Comparison of ENCODE assay signal across 8 cellular contexts in genomic region chr2:169131587-169132512, GRCh38.
DNase-seq lines count a peak whose midpoint lies in the region; ATAC-seq, FAIRE-seq and TF ChIP-seq lines count a peak whose summit lies in the region.

No MANE protein-coding gene starts in this region.

- dilution Hi-C loops in keratinocyte (cut with MboI; ENCODE audit: extremely low pct_ligation_motif_present, low sequenced_read_pairs), result no loop called here

- DNase-seq in ACHN (peak; percentile 65), GM12865 (ENCODE audit: low read depth) (peak; percentile 60), NCI-H2227 (lab: John Stamatoyannopoulos, UW; ENCODE audit: unreplicated experiment) (peak; percentile 73), K562 (ENCODE audit: extremely low read depth in 1 of 4, low spot score in 3 of 4) (peak; percentile 58 to 76 (median 70)), keratinocyte (ENCODE audit: low read depth, low spot score) (peak; percentile 70), thyroid gland (no peak), NCI-H1436 (lab: John Stamatoyannopoulos, UW) (no peak)

- 28% methylated on average over 9 of the region's 9 CpGs for WGBS in K562 (ENCODE audit: insufficient coverage, low coverage, missing lambda C conversion rate)
- 43 to 44% methylated on average over 9 of the region's 9 CpGs for WGBS in thyroid gland, 2 donors

- H3K79me2 ChIP-seq in K562 (ENCODE audit: control insufficient read depth, insufficient read depth, low read length), result no peaks in the 10 kb centered on the region
- no peaks in the 10 kb centered on the region for H3K79me2 ChIP-seq in keratinocyte (ENCODE audit: control insufficient read depth, insufficient read depth, low read length)

- H3K27ac ChIP-seq in K562 (ENCODE audit: extremely low read depth, low read depth, low read length) (no peak overlapping the region), keratinocyte (ENCODE audit: control insufficient read depth, insufficient read depth, low read length) (no peak overlapping the region), thyroid gland (no peak overlapping the region)

- POLR2A ChIA-PET in K562 (lab: Yijun Ruan, JAX), result interaction anchor here (0.6 to 1.4 kb wide), 3 partner anchors 22 to 523 kb away, joined by 3 to 5 read pairs (median 4); no protein-coding TSS in a partner anchor

- H4K20me1 ChIP-seq in K562 (replicated peaks; ENCODE audit: control insufficient read depth, insufficient read depth, low read length) (no peaks in the 10 kb centered on the region), keratinocyte (ENCODE audit: control insufficient read depth, extremely low read depth, insufficient read depth, low read length) (no peaks in the 10 kb centered on the region)

- BruUV-seq in K562 (replicated peaks; lab: Mats Ljungman, UMichigan), result no TSS peak

- H3K9me1 ChIP-seq in K562 (ENCODE audit: control insufficient read depth, insufficient read depth, low read length) (no peaks in the 10 kb centered on the region), keratinocyte (ENCODE audit: control insufficient read depth, extremely low read depth, insufficient read depth, low read length) (no peaks in the 10 kb centered on the region)

- H3K9me3 ChIP-seq in K562 (replicated peaks; ENCODE audit: control insufficient read depth, insufficient read depth, low read depth, low read length), result no peaks in the 10 kb centered on the region
- no peaks in the 10 kb centered on the region for H3K9me3 ChIP-seq in keratinocyte (ENCODE audit: control insufficient read depth, low read depth, low read length)
- no peaks in the 10 kb centered on the region for H3K9me3 ChIP-seq in thyroid gland

- intact Hi-C loops in K562 (cut with micrococcal nuclease) (loop anchor here (2.0 to 10.0 kb wide), 4 partner anchors 90 to 787 kb away; no protein-coding TSS in a partner anchor), thyroid gland (cut with DNase I) (loop anchor here (2.0 kb wide), 1 partner anchor 21 kb away; no protein-coding TSS in a partner anchor)

- peak; percentile 59 to 66 for TF ChIP-seq RAD21 in K562 (CRISPR knock-in tag; conservative IDR thresholded peaks at IDR 0.05 in 1 of 2, IDR thresholded peaks at IDR 0.05 in 1 of 2)

- no peak overlapping the region for H3K4me3 ChIP-seq in GM12865 (ENCODE audit: low read depth, low read length)
- H3K4me3 ChIP-seq in K562, result no peak overlapping the region
- H3K4me3 ChIP-seq in keratinocyte (ENCODE audit: control insufficient read depth in 2 of 3, extremely low read depth in 1 of 3, insufficient read depth in 2 of 3, low read depth in 1 of 3, low read length in 3 of 3), result no peak overlapping the region
- H3K4me3 ChIP-seq in thyroid gland (replicated peaks in 1 of 3), result no peak overlapping the region

- TF ChIP-seq EP300 in K562 (IDR thresholded peaks at IDR 0.05; ENCODE audit: low read length), result no peak

- in situ Hi-C loops in ACHN (cut with HindIII; ENCODE audit: low pct_ligation_motif_present, low pct_unique_long_range_greater_than_20kb, low sequenced_read_pairs) (no loop called here), K562 (cut with MboI) (no loop called here)

- H3K4me1 ChIP-seq in K562 (replicated peaks in 1 of 2; ENCODE audit: control insufficient read depth in 2 of 2, insufficient read depth in 2 of 2, low read length in 2 of 2), result peaks cover 13 to 41% of the 10 kb centered on the region in 2 experiments
- H3K4me1 ChIP-seq in keratinocyte (ENCODE audit: control insufficient read depth, extremely low read depth, insufficient read depth, low read length), result no peaks in the 10 kb centered on the region
- H3K4me1 ChIP-seq in thyroid gland, result no peaks in the 10 kb centered on the region

- H3K36me3 ChIP-seq in K562 (ENCODE audit: control insufficient read depth, insufficient read depth, low read length), result no peaks in the 10 kb centered on the region
- H3K36me3 ChIP-seq in keratinocyte (ENCODE audit: control insufficient read depth in 2 of 2, extremely low read depth in 1 of 2, insufficient read depth in 2 of 2, low read length in 2 of 2), result no peaks in the 10 kb centered on the region
- peaks cover 0 to 6% of the 10 kb centered on the region in 2 donors for H3K36me3 ChIP-seq in thyroid gland

- peak; percentile 26 for FAIRE-seq in K562 (lab: Jason Lieb, UNC)
- peak; percentile 55 for FAIRE-seq in keratinocyte (lab: Jason Lieb, UNC)

- TF ChIP-seq POLR2A in K562 (conservative IDR thresholded peaks at IDR 0.05), result no peak
- TF ChIP-seq POLR2A in thyroid gland (IDR thresholded peaks at IDR 0.05), result no peak

- no peaks in the 10 kb centered on the region for H3K27me3 ChIP-seq in K562 (ENCODE audit: control insufficient read depth in 2 of 2, insufficient read depth in 2 of 2, low read length in 2 of 2)
- H3K27me3 ChIP-seq in keratinocyte (ENCODE audit: control insufficient read depth, extremely low read depth, insufficient read depth, low read length), result no peaks in the 10 kb centered on the region
- no peaks in the 10 kb centered on the region for H3K27me3 ChIP-seq in thyroid gland

- CTCF ChIA-PET in K562 (lab: Yijun Ruan, JAX; ENCODE audit: low intra/inter-chr PET ratio), result interaction anchor here (0.6 to 1.2 kb wide), 6 partner anchors 10 to 261 kb away, joined by 3 to 4 read pairs (median 4); no protein-coding TSS in a partner anchor

- H2AFZ ChIP-seq in K562 (ENCODE audit: low read depth, low read length) (0 out of 2 replicates have a peak overlapping the region, but pooled peaks have one; percentile 16), keratinocyte (ENCODE audit: control insufficient read depth, low read length) (no peak overlapping the region)

- TF ChIP-seq CTCF in GM12865 (IDR thresholded peaks at IDR 0.05; ENCODE audit: insufficient read depth, low read depth, low read length, missing control alignments), result peak; percentile 67
- peak; percentile 51 to 83 (median 76); a peak in 5 of 6 replicates for TF ChIP-seq CTCF in K562 (IDR thresholded peaks at IDR 0.05 in 2 of 3, conservative IDR thresholded peaks at IDR 0.05 in 1 of 3; ENCODE audit: insufficient read depth in 2 of 3, low read depth in 1 of 3, low read length in 3 of 3)
- peak in 2 of 3 experiments; percentile 51 to 75 for TF ChIP-seq CTCF in keratinocyte (optimal IDR thresholded peaks at IDR 0.05 in 1 of 3, IDR thresholded peaks at IDR 0.05 in 1 of 3, conservative IDR thresholded peaks at IDR 0.05 in 1 of 3; ENCODE audit: extremely low read depth in 1 of 3, insufficient read depth in 2 of 3, low read length in 3 of 3)
- TF ChIP-seq CTCF in thyroid gland (IDR thresholded peaks at IDR 0.05), result peak; percentile 52 to 84 (median 74)

- ATAC-seq in HG02678 (IDR thresholded peaks at IDR 0.05; ENCODE audit: unreplicated experiment), result peak; percentile 87
- peak; percentile 14; the same call in 2 of the 3 replicates for ATAC-seq in K562

- no peak overlapping the region for H3K9ac ChIP-seq in K562 (ENCODE audit: insufficient read depth in 1 of 2, low read depth in 2 of 2, low read length in 2 of 2)
- no peak overlapping the region for H3K9ac ChIP-seq in keratinocyte (ENCODE audit: control insufficient read depth, extremely low read depth, insufficient read depth, low read length)

- H3K4me2 ChIP-seq in K562 (ENCODE audit: insufficient read depth, low read length) (no peak overlapping the region), keratinocyte (ENCODE audit: control insufficient read depth, extremely low read depth, insufficient read depth, low read depth, low read length) (no peak overlapping the region)

TF ChIP-seq in K562, 482 proteins besides CTCF, POLR2A, EP300 and RAD21 (continues in another document):
- TF ChIP-seq RBM17 (IDR thresholded peaks at IDR 0.05; ENCODE audit: borderline replicate concordance, low read depth, low read length) (no peak), SMC3 (conservative IDR thresholded peaks at IDR 0.05; ENCODE audit: insufficient read depth, low read depth, low read length) (0 out of 2 replicates have a peak, but pooled peaks have one; percentile 29), PBX2 (CRISPR knock-in tag; IDR thresholded peaks at IDR 0.05; ENCODE audit: low read depth) (no peak), PBX2 (tag; conservative IDR thresholded peaks at IDR 0.05; ENCODE audit: low read depth) (0 out of 2 replicates have a peak, but pooled peaks have one; percentile 49), CBFB (CRISPR knock-in tag; IDR thresholded peaks at IDR 0.05) (no peak)

Comparison
In these comparisons a context has a peak if more than half of its experiments do, and no peak if none do; other contexts are left out.
1. DNase-seq: peak in ACHN (single experiment), GM12865 (single experiment), NCI-H2227 (single experiment), K562 (4 of 4) and keratinocyte (single experiment); none in thyroid gland (0 of 2) and NCI-H1436 (single experiment).
2. Peak in every context shown above with its lines, with median percentiles within 50 percentile points of each other: CTCF ChIP-seq.